In the genomic region with DNA sequence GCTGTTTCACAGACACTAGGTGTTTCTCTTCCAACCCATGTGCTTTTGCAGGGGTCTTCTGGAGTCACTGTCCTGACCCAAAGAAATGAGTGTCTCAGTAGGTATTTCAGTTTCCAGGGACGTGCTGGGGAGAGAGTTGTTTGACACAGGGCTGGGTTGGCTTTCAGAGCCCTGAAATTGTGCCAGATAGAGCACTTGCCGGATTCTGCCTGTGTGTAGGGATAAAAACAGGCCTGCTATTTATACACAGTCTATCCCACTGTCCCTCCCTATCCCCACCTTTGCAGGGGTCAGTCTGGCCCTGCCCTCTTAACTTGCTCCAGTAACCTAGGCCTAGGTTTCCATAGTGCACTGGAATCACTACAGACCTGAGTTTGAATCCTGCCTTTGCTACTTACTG, we compare ENCODE assay signal across 10 cellular contexts. TPM values are rescaled to one million over a fixed set of nuclear protein-coding genes. Genes with fewer than 3 reads are reported as not detected.
DNase-seq lines count a peak whose midpoint lies in the region; ATAC-seq and TF ChIP-seq lines count a peak whose summit lies in the region.
"Had no signal": no experiment of that assay in that cellular context is flagged by ENCODE, and none has a peak within 500 bp of the region (broad histone marks: within the 10 kb centered on the region; RNA-seq: fewer than 3 reads in every experiment).

No MANE protein-coding gene starts in this region.

- peaks cover 42% of the 10 kb centered on the region for H3K4me1 Mint-ChIP-seq in activated T-cell treated with anti-CD3 and anti-CD28 coated beads, Interleukin-2, amount 50 U/mL, for 24 hours (ENCODE audit: low read depth)
- peaks cover 47% of the 10 kb centered on the region for H3K4me1 Mint-ChIP-seq in MCF 10A (ENCODE audit: insufficient read depth, unreplicated experiment)

- H3K4me1 ChIP-seq in lung (ENCODE audit: control insufficient read depth in 2 of 2, insufficient read depth in 2 of 2, low read length in 2 of 2) = peaks cover 9 to 12% of the 10 kb centered on the region in 2 donors
- peaks cover 0 to 33% (median 20%) of the 10 kb centered on the region in 4 donors for H3K4me1 ChIP-seq in tibial artery

- H3K36me3 Mint-ChIP-seq in activated T-cell treated with anti-CD3 and anti-CD28 coated beads, Interleukin-2, amount 50 U/mL, for 24 hours (ENCODE audit: low read depth) = peaks cover 6% of the 10 kb centered on the region
- H3K36me3 Mint-ChIP-seq in MCF 10A (ENCODE audit: insufficient read depth, unreplicated experiment) = peaks cover 18% of the 10 kb centered on the region

- H3K27me3 ChIP-seq in lung (ENCODE audit: control insufficient read depth, insufficient read depth) (no peaks in the 10 kb centered on the region), tibial artery (no peaks in the 10 kb centered on the region)

- H3K27me3 Mint-ChIP-seq in activated T-cell treated with anti-CD3 and anti-CD28 coated beads, Interleukin-2, amount 50 U/mL, for 24 hours = peaks cover 5% of the 10 kb centered on the region
- H3K27me3 Mint-ChIP-seq in MCF 10A (ENCODE audit: insufficient read depth, unreplicated experiment) = no peaks in the 10 kb centered on the region

- no TSS peak for BruUV-seq in MCF 10A (replicated peaks; lab: Mats Ljungman, UMichigan)

- H3K4me3 Mint-ChIP-seq in activated T-cell treated with anti-CD3 and anti-CD28 coated beads, Interleukin-2, amount 50 U/mL, for 24 hours = peak overlapping the region; percentile 76
- H3K4me3 Mint-ChIP-seq in MCF 10A (ENCODE audit: unreplicated experiment) = peak overlapping the region; percentile 78

- CTCF ChIA-PET in MCF 10A (lab: Yijun Ruan, JAX) = interaction anchor here (0.6 to 23.2 kb wide), 24 partner anchors 8 to 241 kb away, joined by 3 to 1450 read pairs (median 6); a partner anchor contains a TSS
- CTCF ChIA-PET in HEK293T (lab: Yijun Ruan, JAX) = interaction anchor here (1.1 to 5.9 kb wide), 14 partner anchors 8 to 364 kb away, joined by 3 to 174 read pairs (median 8); no protein-coding TSS in a partner anchor

- intact Hi-C loops in MCF 10A (cut with micrococcal nuclease) (loop anchor here (2.0 to 5.0 kb wide), 3 partner anchors 45 to 190 kb away; a partner anchor contains a TSS), tibial artery (cut with DNase I; ENCODE audit: low total_unique reads) (loop anchor here (5.0 kb wide), 2 partner anchors 45 to 85 kb away; a partner anchor contains a TSS)

- H3K36me3 ChIP-seq in lung (ENCODE audit: control insufficient read depth in 2 of 2, insufficient read depth in 2 of 2, low read length in 2 of 2) (peaks cover 0 to 1% of the 10 kb centered on the region in 2 donors), tibial artery (no peaks in the 10 kb centered on the region)

- H3K27ac ChIP-seq in lung (ENCODE audit: low read depth in 1 of 2, low read length in 1 of 2) (peak overlapping the region; percentile 52 to 95), tibial artery (peak overlapping the region; percentile 65 to 77)

- POLR2A ChIA-PET in MCF 10A (lab: Yijun Ruan, JAX) = interaction anchor here (0.5 to 9.6 kb wide), 34 partner anchors 11 to 371 kb away, joined by 3 to 136 read pairs (median 4); a partner anchor contains a TSS
- POLR2A ChIA-PET in HEK293T (lab: Yijun Ruan, JAX) = interaction anchor here (1.0 to 5.5 kb wide), 9 partner anchors 7 to 344 kb away, joined by 3 to 117 read pairs (median 6); a partner anchor contains a TSS

- WGBS in lung, 2 donors = 50 to 69% methylated on average over 2 of the region's 2 CpGs

- ATAC-seq in lung (ENCODE audit: insufficient read depth, low FRiP score) = no peak

- no peak overlapping the region for H3K27ac Mint-ChIP-seq in activated T-cell treated with anti-CD3 and anti-CD28 coated beads, Interleukin-2, amount 50 U/mL, for 24 hours
- H3K27ac Mint-ChIP-seq in MCF 10A (ENCODE audit: low read depth, unreplicated experiment) = no peak overlapping the region

- H3K9me3 Mint-ChIP-seq in activated T-cell treated with anti-CD3 and anti-CD28 coated beads, Interleukin-2, amount 50 U/mL, for 24 hours = no peaks in the 10 kb centered on the region
- no peaks in the 10 kb centered on the region for H3K9me3 Mint-ChIP-seq in MCF 10A (ENCODE audit: unreplicated experiment)

- TF ChIP-seq CTCF in MCF 10A (IDR thresholded peaks at IDR 0.05; ENCODE audit: unreplicated experiment) = no peak
- TF ChIP-seq CTCF in lung (IDR thresholded peaks at IDR 0.05; ENCODE audit: control extremely low read depth, extremely low read depth) = no peak
- no peak for TF ChIP-seq CTCF in tibial artery (IDR thresholded peaks at IDR 0.05)

- no peak for DNase-seq in activated T-cell treated with anti-CD3 and anti-CD28 coated beads, Interleukin-2, amount 50 U/mL, for 24 hours
- no peak for DNase-seq in activated T-cell treated with anti-CD3 and anti-CD28 coated beads, Interleukin-2, amount 50 U/mL, for 1 hour
- DNase-seq in MCF 10A (ENCODE audit: unreplicated experiment) = no peak
- no peak for DNase-seq in lung (ENCODE audit: low spot score)
- no peak for DNase-seq in tibial artery
- DNase-seq in H4 (ENCODE audit: low spot score) = no peak
- no peak for DNase-seq in HEK293T (ENCODE audit: extremely low spot score)
- no peak for DNase-seq in nucleus accumbens (lab: John Stamatoyannopoulos, UW)
- DNase-seq: stimulated activated CD4-positive, alpha-beta T cell treated with anti-CD3 and anti-CD28 coated beads, Interleukin-12 subunit alpha, Interleukin-12 subunit beta, amount 100 ng/mL, for 4 hours had no signal

- H3K4me3 ChIP-seq in lung (no peak overlapping the region), tibial artery (no peak overlapping the region)

- H3K9me3 ChIP-seq in lung (ENCODE audit: control insufficient read depth in 2 of 2, insufficient read depth in 1 of 2, low read length in 1 of 2) (no peaks in the 10 kb centered on the region), tibial artery (no peaks in the 10 kb centered on the region)

TF ChIP-seq in HEK293T, 16 proteins besides CTCF, POLR2A, EP300 and RAD21:
- no peak for TF ChIP-seq FOXM1 (IDR thresholded peaks at IDR 0.05; ENCODE audit: borderline replicate concordance)
- TF ChIP-seq, protein P1, sequence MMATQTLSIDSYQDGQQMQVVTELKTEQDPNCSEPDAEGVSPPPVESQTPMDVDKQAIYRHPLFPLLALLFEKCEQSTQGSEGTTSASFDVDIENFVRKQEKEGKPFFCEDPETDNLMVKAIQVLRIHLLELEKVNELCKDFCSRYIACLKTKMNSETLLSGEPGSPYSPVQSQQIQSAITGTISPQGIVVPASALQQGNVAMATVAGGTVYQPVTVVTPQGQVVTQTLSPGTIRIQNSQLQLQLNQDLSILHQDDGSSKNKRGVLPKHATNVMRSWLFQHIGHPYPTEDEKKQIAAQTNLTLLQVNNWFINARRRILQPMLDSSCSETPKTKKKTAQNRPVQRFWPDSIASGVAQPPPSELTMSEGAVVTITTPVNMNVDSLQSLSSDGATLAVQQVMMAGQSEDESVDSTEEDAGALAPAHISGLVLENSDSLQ (IDR thresholded peaks at IDR 0.05) = no peak
- TF ChIP-seq TARDBP (IDR thresholded peaks at IDR 0.05) = no peak
- no peak for TF ChIP-seq FOXA1 (IDR thresholded peaks at IDR 0.05)
- TF ChIP-seq SP1 (IDR thresholded peaks at IDR 0.05) = no peak
- no peak for TF ChIP-seq BHLHE40 (IDR thresholded peaks at IDR 0.05; ENCODE audit: borderline replicate concordance)
- TF ChIP-seq SUZ12 (IDR thresholded peaks at IDR 0.05) = no peak
- no peak for TF ChIP-seq LEF1 (IDR thresholded peaks at IDR 0.05; ENCODE audit: borderline replicate concordance)
- no peak for TF ChIP-seq HDGF (IDR thresholded peaks at IDR 0.05; ENCODE audit: borderline replicate concordance)
- no peak for TF ChIP-seq ZNF384 (IDR thresholded peaks at IDR 0.05)
- no peak for TF ChIP-seq CTBP1 (IDR thresholded peaks at IDR 0.05; ENCODE audit: borderline replicate concordance)
- no peak for TF ChIP-seq ARNT (IDR thresholded peaks at IDR 0.05)

RNA-seq across cellular contexts. Expression of a gene that starts 1.0 kb away (rescaled TPM):
- total RNA-seq in MCF 10A (2022) = 20.6 and 55.7 TPM in 2 replicates
- total RNA-seq in lung = 10 to 100 TPM; 13.0 to 27.1 TPM
- 10 to 100 TPM; 16.3 to 20.5 TPM for polyA plus RNA-seq in lung
- 1.3 and 1.9 TPM in 2 replicates for total RNA-seq in H4 (2014; rRNA removed; shearing (Covaris generic))

RNA-seq across cellular contexts. Expression of a gene that starts 12.6 kb away (rescaled TPM):
- total RNA-seq in MCF 10A (2022) = 0.37 TPM in 1 of 2 replicates, not detected in the other
- under 1 TPM; 0.11 to 0.18 TPM for total RNA-seq in lung
- polyA plus RNA-seq in lung = under 1 TPM; 0.05 to 0.06 TPM
- total RNA-seq in H4 (2014; rRNA removed; shearing (Covaris generic)) = not detected in 2 replicates
- total RNA-seq: M059J had no signal

RNA-seq across cellular contexts. Expression of a gene that starts 44.5 kb away (rescaled TPM):
- total RNA-seq in MCF 10A (2022) (94.7 and 102 TPM in 2 replicates), lung (10 to 100 TPM; 42.0 to 45.3 TPM)
- 100 to 1,000 TPM in 1 of 2 donors, 10 to 100 TPM in 1; 57.9 to 108 TPM for polyA plus RNA-seq in lung
- total RNA-seq in H4 (2014; rRNA removed; shearing (Covaris generic)) = 58.8 and 77.4 TPM in 2 replicates

RNA-seq across cellular contexts. Expression of a gene that starts 54.3 kb away (rescaled TPM):
- total RNA-seq in MCF 10A (2022) (142 and 146 TPM in 2 replicates), lung (100 to 1,000 TPM; 123 to 200 TPM)
- 10 to 100 TPM; 53.0 to 58.6 TPM for polyA plus RNA-seq in lung
- total RNA-seq in H4 (2014; rRNA removed; shearing (Covaris generic)) = 29.7 and 35.5 TPM in 2 replicates
